19 cellular contexts compared by ENCODE assay signal in the genomic region with DNA sequence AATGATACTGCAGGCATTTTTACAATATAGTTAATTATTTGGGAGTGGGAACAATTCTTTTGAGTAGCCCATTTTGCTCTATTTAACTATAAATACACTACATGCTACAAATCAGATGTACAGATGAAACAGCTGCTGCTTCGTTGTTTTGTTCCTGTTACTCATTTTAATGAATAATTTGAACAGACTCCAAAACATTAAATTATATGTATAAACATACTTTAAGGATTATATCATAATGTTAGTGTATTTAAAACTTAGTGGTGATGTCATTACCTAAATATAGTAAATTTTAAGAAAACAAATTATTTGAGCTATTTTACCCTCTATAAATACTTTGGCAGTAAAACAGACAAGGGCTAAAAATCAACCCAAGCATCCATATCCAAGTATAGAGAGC.
A peak's percentile ranks its signal among the peaks of the same experiment; 100 is the strongest.
DNase-seq lines count a peak whose midpoint lies in the region; ATAC-seq, FAIRE-seq and TF ChIP-seq lines count a peak whose summit lies in the region.
"Had no signal": no experiment of that assay in that cellular context is flagged by ENCODE, and none has a peak within 500 bp of the region (broad histone marks: within the 10 kb centered on the region; RNA-seq: fewer than 3 reads in every experiment).

No MANE protein-coding gene starts in this region.

- TF ChIP-seq CTCF in HEK293 (tag by site-specific recombination; IDR thresholded peaks at IDR 0.05) (no peak), astrocyte (IDR thresholded peaks at IDR 0.05; ENCODE audit: insufficient read depth, low read depth, low read length) (no peak), MCF 10A (IDR thresholded peaks at IDR 0.05; ENCODE audit: unreplicated experiment) (no peak)

- peaks cover 2% of the 10 kb centered on the region for H3K4me1 Mint-ChIP-seq in astrocyte (ENCODE audit: low read depth, unreplicated experiment)
- peaks cover 10% of the 10 kb centered on the region for H3K4me1 Mint-ChIP-seq in MCF 10A (ENCODE audit: insufficient read depth, unreplicated experiment)
- peaks cover 0 to 10% (median 0%) of the 10 kb centered on the region in 4 donors for H3K4me1 Mint-ChIP-seq in naive thymus-derived CD8-positive, alpha-beta T cell
- H3K4me1 Mint-ChIP-seq: activated T-helper 17 cell treated with anti-CD3 and anti-CD28 coated beads, Interleukin-2, amount 50 U/mL, for 72 hours had no signal

- no peaks in the 10 kb centered on the region for H3K27me3 ChIP-seq in astrocyte (ENCODE audit: insufficient read depth, low read length)
- H3K27me3 ChIP-seq: tibial nerve had no signal

- no peaks in the 10 kb centered on the region for H3K9me3 ChIP-seq in HEK293 (ENCODE audit: control insufficient read depth, insufficient read depth, low read depth, low read length)
- no peaks in the 10 kb centered on the region for H3K9me3 ChIP-seq in astrocyte (ENCODE audit: insufficient read depth, low read depth, low read length)
- H3K9me3 ChIP-seq: tibial nerve had no signal

- ATAC-seq in naive thymus-derived CD8-positive, alpha-beta T cell = no peak
- ATAC-seq: activated T-helper 17 cell treated with anti-CD3 and anti-CD28 coated beads, Interleukin-2, amount 50 U/mL, for 72 hours; stimulated activated naive B cell treated with anti-CD40 and anti-IgM and Interleukin-4, amounts not matched to agents 10 μg/mL and 1 μg/mL and 100 μg/mL, for 72 hours had no signal

- H3K9ac ChIP-seq in astrocyte (ENCODE audit: low read length) = no peak overlapping the region

- POLR2A ChIA-PET in HEK293 (lab: Yijun Ruan, JAX) = no interaction called here
- POLR2A ChIA-PET in MCF 10A (lab: Yijun Ruan, JAX) = interaction anchor here (0.9 to 2.6 kb wide), 4 partner anchors 12 to 52 kb away, joined by 3 to 5 read pairs (median 4); no protein-coding TSS in a partner anchor
- POLR2A ChIA-PET in naive thymus-derived CD8-positive, alpha-beta T cell (lab: Charles Lee) = no interaction called here

- H3K4me1 ChIP-seq in HEK293 (ENCODE audit: control insufficient read depth, insufficient read depth, low read length) = no peaks in the 10 kb centered on the region
- H3K4me1 ChIP-seq in astrocyte (ENCODE audit: insufficient read depth, low read length) = peaks cover 11% of the 10 kb centered on the region

- H3K27ac ChIP-seq in HEK293 (ENCODE audit: extremely low read depth, low read depth, low read length) = no peak overlapping the region
- H3K27ac ChIP-seq in astrocyte (ENCODE audit: low read depth, low read length) = peak overlapping the region; percentile 43
- peak overlapping the region; percentile 98 for H3K27ac ChIP-seq in substantia nigra (ENCODE audit: low read depth, low read length, poor library complexity, severe bottlenecking)
- H3K27ac ChIP-seq: RWPE1 had no signal

- peak overlapping the region; percentile 31 for H3K4me2 ChIP-seq in astrocyte (ENCODE audit: low read length)

- intact Hi-C loops in MCF 10A (cut with micrococcal nuclease) = loop anchor here (5.0 kb wide), 2 partner anchors 60 to 190 kb away; a partner anchor contains a TSS

- no peaks in the 10 kb centered on the region for H3K36me3 ChIP-seq in HEK293 (ENCODE audit: control insufficient read depth in 2 of 2, insufficient read depth in 1 of 2, low read length in 2 of 2)
- H3K36me3 ChIP-seq in astrocyte (ENCODE audit: insufficient read depth, low read length) = no peaks in the 10 kb centered on the region
- H3K36me3 ChIP-seq: tibial nerve had no signal

- H3K4me3 ChIP-seq in HEK293 (ENCODE audit: low read depth, low read length) (no peak overlapping the region), astrocyte (ENCODE audit: insufficient read depth, low read depth, low read length) (no peak overlapping the region)
- H3K4me3 ChIP-seq: tibial nerve had no signal

- no peaks in the 10 kb centered on the region for H3K9me3 Mint-ChIP-seq in astrocyte (ENCODE audit: unreplicated experiment)
- no peaks in the 10 kb centered on the region for H3K9me3 Mint-ChIP-seq in MCF 10A (ENCODE audit: unreplicated experiment)
- H3K9me3 Mint-ChIP-seq in naive thymus-derived CD8-positive, alpha-beta T cell = no peaks in the 10 kb centered on the region
- H3K9me3 Mint-ChIP-seq: activated T-helper 17 cell treated with anti-CD3 and anti-CD28 coated beads, Interleukin-2, amount 50 U/mL, for 72 hours had no signal

- no peaks in the 10 kb centered on the region for H4K20me1 ChIP-seq in astrocyte (ENCODE audit: insufficient read depth, low read length)

- H2AFZ ChIP-seq in astrocyte (ENCODE audit: low read depth, low read length) = no peak overlapping the region

- FAIRE-seq in astrocyte (lab: Jason Lieb, UNC) = no peak
- FAIRE-seq: TTC549 had no signal

- no peaks in the 10 kb centered on the region for H3K36me3 Mint-ChIP-seq in astrocyte (ENCODE audit: low read depth, unreplicated experiment)
- peaks cover 4% of the 10 kb centered on the region for H3K36me3 Mint-ChIP-seq in MCF 10A (ENCODE audit: insufficient read depth, unreplicated experiment)
- H3K36me3 Mint-ChIP-seq in naive thymus-derived CD8-positive, alpha-beta T cell = no peaks in the 10 kb centered on the region

- DNase-seq in astrocyte (ENCODE audit: low read depth) (no peak), fibroblast of peridontal ligament (ENCODE audit: extremely low read depth) (peak; percentile 57), substantia nigra (lab: John Stamatoyannopoulos, UW) (no peak), MCF 10A (ENCODE audit: unreplicated experiment) (no peak)
- DNase-seq in activated CD4-positive, alpha-beta T cell treated with anti-CD3 and anti-CD28 coated beads, Interleukin-2, amount 50 U/mL, for 48 hours = no peak
- no peak for DNase-seq in effector CD4-positive, alpha-beta T cell
- DNase-seq in naive thymus-derived CD8-positive, alpha-beta T cell = no peak
- DNase-seq: activated CD4-positive, alpha-beta T cell treated with anti-CD3 and anti-CD28 coated beads for 48 hours; DND-41; KBM-7; NCI-H1930; NCI-H226; stimulated activated naive B cell treated with anti-CD40 and anti-IgM and Interleukin-4, amounts not matched to agents 10 μg/mL and 1 μg/mL and 100 μg/mL, for 72 hours; SW 1271 had no signal

- CTCF ChIA-PET in HEK293 (lab: Yijun Ruan, JAX) (interaction anchor here (1.2 to 1.7 kb wide), 2 partner anchors 9 to 12 kb away, joined by 3 to 6 read pairs; no protein-coding TSS in a partner anchor), MCF 10A (lab: Yijun Ruan, JAX) (interaction anchor here (1.0 to 1.1 kb wide), 3 partner anchors 12 to 60 kb away, joined by 3 to 6 read pairs (median 3); no protein-coding TSS in a partner anchor)

- H3K27ac Mint-ChIP-seq in astrocyte (ENCODE audit: unreplicated experiment) = no peak overlapping the region
- H3K27ac Mint-ChIP-seq in MCF 10A (ENCODE audit: low read depth, unreplicated experiment) = no peak overlapping the region
- H3K27ac Mint-ChIP-seq in naive thymus-derived CD8-positive, alpha-beta T cell = no peak overlapping the region
- H3K27ac Mint-ChIP-seq: activated T-helper 17 cell treated with anti-CD3 and anti-CD28 coated beads, Interleukin-2, amount 50 U/mL, for 72 hours; stimulated activated naive B cell treated with anti-CD40 and anti-IgM and Interleukin-4, amounts not matched to agents 10 μg/mL and 1 μg/mL and 100 μg/mL, for 72 hours had no signal

- H3K79me2 ChIP-seq in astrocyte (ENCODE audit: insufficient read depth, low read length) = no peaks in the 10 kb centered on the region

- no peak overlapping the region for H3K4me3 Mint-ChIP-seq in astrocyte (ENCODE audit: unreplicated experiment)
- no peak overlapping the region for H3K4me3 Mint-ChIP-seq in MCF 10A (ENCODE audit: unreplicated experiment)
- no peak overlapping the region for H3K4me3 Mint-ChIP-seq in naive thymus-derived CD8-positive, alpha-beta T cell
- H3K4me3 Mint-ChIP-seq: activated T-helper 17 cell treated with anti-CD3 and anti-CD28 coated beads, Interleukin-2, amount 50 U/mL, for 72 hours; stimulated activated naive B cell treated with anti-CD40 and anti-IgM and Interleukin-4, amounts not matched to agents 10 μg/mL and 1 μg/mL and 100 μg/mL, for 72 hours had no signal

- no TSS peak for BruUV-seq in MCF 10A (replicated peaks; lab: Mats Ljungman, UMichigan)

- H3K27me3 Mint-ChIP-seq in astrocyte (ENCODE audit: low read depth, unreplicated experiment) = no peaks in the 10 kb centered on the region
- no peaks in the 10 kb centered on the region for H3K27me3 Mint-ChIP-seq in MCF 10A (ENCODE audit: insufficient read depth, unreplicated experiment)
- H3K27me3 Mint-ChIP-seq in naive thymus-derived CD8-positive, alpha-beta T cell = peaks cover 0 to 12% (median 3%) of the 10 kb centered on the region in 5 donors
- H3K27me3 Mint-ChIP-seq: stimulated activated naive B cell treated with anti-CD40 and anti-IgM and Interleukin-4, amounts not matched to agents 10 μg/mL and 1 μg/mL and 100 μg/mL, for 72 hours had no signal

TF ChIP-seq in HEK293, 187 proteins besides CTCF, POLR2A, EP300 and RAD21:
- no peak for TF ChIP-seq ZNF169 (tag by site-specific recombination; IDR thresholded peaks at IDR 0.05)
- TF ChIP-seq, protein P1, sequence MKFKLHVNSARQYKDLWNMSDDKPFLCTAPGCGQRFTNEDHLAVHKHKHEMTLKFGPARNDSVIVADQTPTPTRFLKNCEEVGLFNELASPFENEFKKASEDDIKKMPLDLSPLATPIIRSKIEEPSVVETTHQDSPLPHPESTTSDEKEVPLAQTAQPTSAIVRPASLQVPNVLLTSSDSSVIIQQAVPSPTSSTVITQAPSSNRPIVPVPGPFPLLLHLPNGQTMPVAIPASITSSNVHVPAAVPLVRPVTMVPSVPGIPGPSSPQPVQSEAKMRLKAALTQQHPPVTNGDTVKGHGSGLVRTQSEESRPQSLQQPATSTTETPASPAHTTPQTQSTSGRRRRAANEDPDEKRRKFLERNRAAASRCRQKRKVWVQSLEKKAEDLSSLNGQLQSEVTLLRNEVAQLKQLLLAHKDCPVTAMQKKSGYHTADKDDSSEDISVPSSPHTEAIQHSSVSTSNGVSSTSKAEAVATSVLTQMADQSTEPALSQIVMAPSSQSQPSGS (tag by site-specific recombination; IDR thresholded peaks at IDR 0.05; ENCODE audit: low read depth) = peak; percentile 45; the same call in 1 of the 2 replicates
